ENCODE assay signal across 1 cellular context in the genomic region with DNA sequence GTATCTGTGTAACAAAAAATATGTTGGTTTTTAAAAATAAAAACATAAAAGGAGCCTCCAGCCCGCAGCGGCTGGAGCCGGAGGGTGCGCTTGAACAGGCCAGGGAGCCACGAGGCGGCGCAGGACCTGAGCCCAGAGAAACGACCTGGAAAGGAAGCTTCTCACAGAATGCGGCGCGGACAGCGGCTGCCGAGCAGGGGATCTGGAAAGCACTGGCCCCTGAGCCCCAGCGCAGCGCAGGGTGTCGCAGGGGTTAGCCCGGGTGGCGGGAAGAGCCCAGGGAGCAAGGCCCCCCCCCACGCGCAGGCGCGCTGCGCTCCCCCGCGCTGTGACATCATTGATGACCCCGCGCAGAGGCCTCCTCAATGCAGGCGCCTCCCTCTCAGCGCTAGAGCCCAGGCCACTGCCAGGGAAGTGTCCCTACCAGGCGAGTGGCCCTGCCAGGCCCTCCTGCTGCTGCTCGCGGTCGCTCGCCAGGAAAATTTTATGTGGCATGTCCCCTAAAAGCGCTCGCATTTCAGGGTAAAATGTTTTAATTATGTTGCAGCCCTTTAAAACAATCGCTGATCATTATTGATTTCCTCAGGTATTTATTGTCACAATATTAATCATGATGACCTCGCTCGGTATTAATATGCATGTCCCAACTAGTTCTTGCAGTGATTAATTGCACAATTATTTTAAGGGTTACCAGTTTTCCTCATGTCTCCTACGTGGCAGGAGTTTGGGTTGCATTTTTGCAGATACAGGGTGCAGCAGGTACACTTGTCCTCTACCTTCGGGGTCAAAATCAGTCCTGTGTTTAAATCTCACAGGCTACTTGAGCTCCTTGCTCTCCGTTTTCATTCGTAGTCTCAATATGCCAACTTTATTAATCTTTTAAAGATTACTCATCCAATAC.
A peak's percentile ranks its signal among the peaks of the same experiment; 100 is the strongest.
TF ChIP-seq lines count a peak whose summit lies in the region.

No MANE protein-coding gene starts in this region.

TF ChIP-seq in WTC11, 78 proteins besides CTCF, POLR2A, EP300 and RAD21 (continued from another document):
- TF ChIP-seq TP53 (CRISPR knock-in tag; IDR thresholded peaks at IDR 0.05): no peak
- no peak for TF ChIP-seq ZNF138 (CRISPR knock-in tag; conservative IDR thresholded peaks at IDR 0.05)
- no peak for TF ChIP-seq ZNF416 (CRISPR knock-in tag; IDR thresholded peaks at IDR 0.05)
- TF ChIP-seq NFATC4 (CRISPR knock-in tag; IDR thresholded peaks at IDR 0.05): no peak
- no peak for TF ChIP-seq PRRX2 (CRISPR knock-in tag; IDR thresholded peaks at IDR 0.05)
- TF ChIP-seq, protein P1, sequence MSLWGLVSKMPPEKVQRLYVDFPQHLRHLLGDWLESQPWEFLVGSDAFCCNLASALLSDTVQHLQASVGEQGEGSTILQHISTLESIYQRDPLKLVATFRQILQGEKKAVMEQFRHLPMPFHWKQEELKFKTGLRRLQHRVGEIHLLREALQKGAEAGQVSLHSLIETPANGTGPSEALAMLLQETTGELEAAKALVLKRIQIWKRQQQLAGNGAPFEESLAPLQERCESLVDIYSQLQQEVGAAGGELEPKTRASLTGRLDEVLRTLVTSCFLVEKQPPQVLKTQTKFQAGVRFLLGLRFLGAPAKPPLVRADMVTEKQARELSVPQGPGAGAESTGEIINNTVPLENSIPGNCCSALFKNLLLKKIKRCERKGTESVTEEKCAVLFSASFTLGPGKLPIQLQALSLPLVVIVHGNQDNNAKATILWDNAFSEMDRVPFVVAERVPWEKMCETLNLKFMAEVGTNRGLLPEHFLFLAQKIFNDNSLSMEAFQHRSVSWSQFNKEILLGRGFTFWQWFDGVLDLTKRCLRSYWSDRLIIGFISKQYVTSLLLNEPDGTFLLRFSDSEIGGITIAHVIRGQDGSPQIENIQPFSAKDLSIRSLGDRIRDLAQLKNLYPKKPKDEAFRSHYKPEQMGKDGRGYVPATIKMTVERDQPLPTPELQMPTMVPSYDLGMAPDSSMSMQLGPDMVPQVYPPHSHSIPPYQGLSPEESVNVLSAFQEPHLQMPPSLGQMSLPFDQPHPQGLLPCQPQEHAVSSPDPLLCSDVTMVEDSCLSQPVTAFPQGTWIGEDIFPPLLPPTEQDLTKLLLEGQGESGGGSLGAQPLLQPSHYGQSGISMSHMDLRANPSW (CRISPR knock-in tag; conservative IDR thresholded peaks at IDR 0.05; ENCODE audit: low read depth): no peak
- no peak for TF ChIP-seq EMX1 (CRISPR knock-in tag; IDR thresholded peaks at IDR 0.05)
- peak; percentile 45; the same call in 1 of the 2 replicates for TF ChIP-seq FOXP1 (CRISPR knock-in tag; IDR thresholded peaks at IDR 0.05; ENCODE audit: borderline replicate concordance)
- no peak for TF ChIP-seq FOXJ3 (CRISPR knock-in tag; IDR thresholded peaks at IDR 0.05; ENCODE audit: borderline replicate concordance)
- no peak for TF ChIP-seq MXD4 (CRISPR knock-in tag; IDR thresholded peaks at IDR 0.05; ENCODE audit: borderline replicate concordance)
- no peak for TF ChIP-seq GRHL2 (CRISPR knock-in tag; IDR thresholded peaks at IDR 0.05; ENCODE audit: insufficient replicate concordance, severe bottlenecking)
- TF ChIP-seq, protein P2, sequence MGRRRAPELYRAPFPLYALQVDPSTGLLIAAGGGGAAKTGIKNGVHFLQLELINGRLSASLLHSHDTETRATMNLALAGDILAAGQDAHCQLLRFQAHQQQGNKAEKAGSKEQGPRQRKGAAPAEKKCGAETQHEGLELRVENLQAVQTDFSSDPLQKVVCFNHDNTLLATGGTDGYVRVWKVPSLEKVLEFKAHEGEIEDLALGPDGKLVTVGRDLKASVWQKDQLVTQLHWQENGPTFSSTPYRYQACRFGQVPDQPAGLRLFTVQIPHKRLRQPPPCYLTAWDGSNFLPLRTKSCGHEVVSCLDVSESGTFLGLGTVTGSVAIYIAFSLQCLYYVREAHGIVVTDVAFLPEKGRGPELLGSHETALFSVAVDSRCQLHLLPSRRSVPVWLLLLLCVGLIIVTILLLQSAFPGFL (CRISPR knock-in tag; IDR thresholded peaks at IDR 0.05; ENCODE audit: borderline replicate concordance): no peak
- TF ChIP-seq, protein P3, sequence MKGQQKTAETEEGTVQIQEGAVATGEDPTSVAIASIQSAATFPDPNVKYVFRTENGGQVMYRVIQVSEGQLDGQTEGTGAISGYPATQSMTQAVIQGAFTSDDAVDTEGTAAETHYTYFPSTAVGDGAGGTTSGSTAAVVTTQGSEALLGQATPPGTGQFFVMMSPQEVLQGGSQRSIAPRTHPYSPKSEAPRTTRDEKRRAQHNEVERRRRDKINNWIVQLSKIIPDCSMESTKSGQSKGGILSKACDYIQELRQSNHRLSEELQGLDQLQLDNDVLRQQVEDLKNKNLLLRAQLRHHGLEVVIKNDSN (CRISPR knock-in tag; IDR thresholded peaks at IDR 0.05): no peak
- TF ChIP-seq, protein P4, sequence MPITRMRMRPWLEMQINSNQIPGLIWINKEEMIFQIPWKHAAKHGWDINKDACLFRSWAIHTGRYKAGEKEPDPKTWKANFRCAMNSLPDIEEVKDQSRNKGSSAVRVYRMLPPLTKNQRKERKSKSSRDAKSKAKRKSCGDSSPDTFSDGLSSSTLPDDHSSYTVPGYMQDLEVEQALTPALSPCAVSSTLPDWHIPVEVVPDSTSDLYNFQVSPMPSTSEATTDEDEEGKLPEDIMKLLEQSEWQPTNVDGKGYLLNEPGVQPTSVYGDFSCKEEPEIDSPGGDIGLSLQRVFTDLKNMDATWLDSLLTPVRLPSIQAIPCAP (CRISPR knock-in tag; IDR thresholded peaks at IDR 0.05): no peak
- TF ChIP-seq SOX15 (CRISPR knock-in tag; IDR thresholded peaks at IDR 0.05): no peak
- TF ChIP-seq ZNF263 (CRISPR knock-in tag; IDR thresholded peaks at IDR 0.05; ENCODE audit: low read depth): no peak
- TF ChIP-seq TEAD1 (CRISPR knock-in tag; IDR thresholded peaks at IDR 0.05): no peak
